23 cellular contexts compared by ENCODE assay signal in the genomic region with DNA sequence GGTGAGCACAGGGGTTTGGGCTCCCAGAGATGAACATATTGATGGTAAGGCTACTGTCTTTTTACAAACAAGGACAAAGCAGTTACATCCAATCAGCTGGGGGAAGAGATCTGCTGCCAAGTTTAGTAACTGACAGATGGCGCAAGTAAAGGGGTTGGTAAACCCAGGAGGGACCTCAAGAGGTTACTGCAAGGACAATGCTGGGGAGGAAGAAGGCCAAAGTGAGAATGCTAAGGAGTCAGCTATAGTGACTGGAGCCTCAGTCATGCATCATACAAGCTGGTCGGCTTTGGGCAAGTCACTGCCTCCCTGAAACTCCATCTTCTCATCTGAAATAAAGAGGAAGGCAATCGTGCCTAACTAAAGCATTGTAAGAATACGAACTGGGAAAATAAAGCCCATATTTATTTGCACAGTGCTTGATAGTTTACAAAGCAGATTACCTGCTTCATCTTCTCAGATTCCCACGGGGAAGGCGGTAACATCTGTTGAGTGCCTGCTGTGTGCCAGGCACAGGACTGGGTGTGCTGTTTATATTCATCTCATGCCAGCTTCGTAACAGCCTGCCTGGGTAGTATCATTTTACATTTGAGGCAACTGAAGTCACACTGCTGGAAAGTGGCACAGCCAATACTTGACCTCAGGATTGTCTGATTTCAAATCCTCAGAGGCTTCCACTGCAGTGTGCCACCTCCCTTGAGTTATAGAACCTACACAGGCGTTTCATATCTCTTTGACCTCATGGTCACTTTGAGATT.
DNase-seq lines count a peak whose midpoint lies in the region; ATAC-seq and TF ChIP-seq lines count a peak whose summit lies in the region.
"Had no signal": no experiment of that assay in that cellular context is flagged by ENCODE, and none has a peak within 500 bp of the region (broad histone marks: within the 10 kb centered on the region; RNA-seq: fewer than 3 reads in every experiment).

No MANE protein-coding gene starts in this region.

- peaks cover 14% of the 10 kb centered on the region in 2 donors for H3K4me1 ChIP-seq in gastrocnemius medialis
- no peaks in the 10 kb centered on the region for H3K4me1 ChIP-seq in tibial artery
- H3K4me1 ChIP-seq: A549, SJCRH30, tibial nerve had no signal

- H3K27me3 ChIP-seq in gastrocnemius medialis: no peaks in the 10 kb centered on the region
- H3K27me3 ChIP-seq in tibial artery: no peaks in the 10 kb centered on the region
- H3K27me3 ChIP-seq: tibial nerve had no signal

- H3K9me3 ChIP-seq in gastrocnemius medialis: no peaks in the 10 kb centered on the region
- H3K9me3 ChIP-seq in tibial artery: no peaks in the 10 kb centered on the region
- H3K9me3 ChIP-seq: A549, SJCRH30, tibial nerve had no signal

- H3K9me3 Mint-ChIP-seq in activated naive CD8-positive, alpha-beta T cell treated with anti-CD3 and anti-CD28 coated beads for 36 hours: no peaks in the 10 kb centered on the region
- H3K9me3 Mint-ChIP-seq: activated T-helper 1 cell treated with anti-CD3 and anti-CD28 coated beads, Interleukin-12 subunit alpha, Interleukin-12 subunit beta, Interleukin-2, Interleukin-4 antibody, amounts not matched to agents 30 ng/mL and 10 ng/mL and 1 ng/mL, durations not matched to agents 14 hours and 24 hours and 36 hours; H9; stimulated activated effector memory CD8-positive, alpha-beta T cell treated with anti-CD3 and anti-CD28 coated beads, Interleukin-12 subunit alpha, Interleukin-12 subunit beta, amount 100 ng/mL, for 72 hours had no signal

- peak overlapping the region; percentile 45 to 80 (median 74) for H3K27ac ChIP-seq in gastrocnemius medialis
- H3K27ac ChIP-seq in tibial artery: no peak overlapping the region
- H3K27ac ChIP-seq: A549, SJCRH30, tibial nerve had no signal

- H3K36me3 ChIP-seq in gastrocnemius medialis (no peaks in the 10 kb centered on the region), tibial artery (no peaks in the 10 kb centered on the region)
- H3K36me3 ChIP-seq: SJCRH30, tibial nerve had no signal

- H3K36me3 Mint-ChIP-seq in activated naive CD8-positive, alpha-beta T cell treated with anti-CD3 and anti-CD28 coated beads for 36 hours: no peaks in the 10 kb centered on the region
- H3K36me3 Mint-ChIP-seq: activated naive CD8-positive, alpha-beta T cell; CD4-positive, CD25-positive, alpha-beta regulatory T cell; stimulated activated effector memory CD8-positive, alpha-beta T cell treated with anti-CD3 and anti-CD28 coated beads, Interleukin-12 subunit alpha, Interleukin-12 subunit beta, amount 100 ng/mL, for 72 hours had no signal

- H3K27ac Mint-ChIP-seq in activated naive CD8-positive, alpha-beta T cell treated with anti-CD3 and anti-CD28 coated beads for 36 hours: no peak overlapping the region
- H3K27ac Mint-ChIP-seq: activated naive CD8-positive, alpha-beta T cell; activated T-helper 1 cell treated with anti-CD3 and anti-CD28 coated beads, Interleukin-12 subunit alpha, Interleukin-12 subunit beta, Interleukin-2, Interleukin-4 antibody, amounts not matched to agents 30 ng/mL and 10 ng/mL and 1 ng/mL, durations not matched to agents 14 hours and 24 hours and 36 hours; CD4-positive, CD25-positive, alpha-beta regulatory T cell; H9; stimulated activated effector memory CD8-positive, alpha-beta T cell treated with anti-CD3 and anti-CD28 coated beads, Interleukin-12 subunit alpha, Interleukin-12 subunit beta, amount 100 ng/mL, for 72 hours had no signal

- no peak for TF ChIP-seq CTCF in gastrocnemius medialis (IDR thresholded peaks at IDR 0.05 in 4 of 5, conservative IDR thresholded peaks at IDR 0.05 in 1 of 5)
- no peak for TF ChIP-seq CTCF in tibial artery (IDR thresholded peaks at IDR 0.05)

- ATAC-seq in gastrocnemius medialis: peak; percentile 95 to 100
- ATAC-seq: A549, left ventricle myocardium superior had no signal

- DNase-seq in NCI-H2196 (lab: John Stamatoyannopoulos, UW; ENCODE audit: unreplicated experiment): peak; percentile 5
- DNase-seq in NCI-H2196 treated with DMSO at 0.1 percent for 48 hours (lab: John Stamatoyannopoulos, UW; ENCODE audit: unreplicated experiment): no peak
- DNase-seq in NCI-H2081 treated with DMSO at 0.1 percent for 48 hours (lab: John Stamatoyannopoulos, UW): peak; percentile 29
- DNase-seq in NCI-H774 (lab: John Stamatoyannopoulos, UW): peak; percentile 31
- DNase-seq in gastrocnemius medialis: peak; percentile 72 to 76
- DNase-seq in activated naive CD8-positive, alpha-beta T cell treated with anti-CD3 and anti-CD28 coated beads for 36 hours: no peak
- no peak for DNase-seq in HUDEP-2 (lab: John Stamatoyannopoulos, UW; ENCODE audit: unreplicated experiment in 76 of 76)
- no peak for DNase-seq in tibial artery
- DNase-seq: CD4-positive, CD25-positive, alpha-beta regulatory T cell; EL; H9; head of caudate nucleus; KBM-7; left ventricle myocardium superior; OCI-M1; SJCRH30; stimulated activated CD4-positive, alpha-beta T cell treated with anti-CD3 and anti-CD28 coated beads, Interleukin-15, amount 100 ng/mL, for 24 hours; T-helper 2 cell had no signal

- no peaks in the 10 kb centered on the region for H3K4me1 Mint-ChIP-seq in activated naive CD8-positive, alpha-beta T cell treated with anti-CD3 and anti-CD28 coated beads for 36 hours
- H3K4me1 Mint-ChIP-seq: CD4-positive, CD25-positive, alpha-beta regulatory T cell; stimulated activated effector memory CD8-positive, alpha-beta T cell treated with anti-CD3 and anti-CD28 coated beads, Interleukin-12 subunit alpha, Interleukin-12 subunit beta, amount 100 ng/mL, for 72 hours had no signal

- in situ Hi-C loops in gastrocnemius medialis (cut with MboI; ENCODE audit: low sequenced_read_pairs in 4 of 4): no loop called here

- H3K4me3 Mint-ChIP-seq in activated naive CD8-positive, alpha-beta T cell treated with anti-CD3 and anti-CD28 coated beads for 36 hours: no peak overlapping the region
- H3K4me3 Mint-ChIP-seq: activated naive CD8-positive, alpha-beta T cell; activated T-helper 1 cell treated with anti-CD3 and anti-CD28 coated beads, Interleukin-12 subunit alpha, Interleukin-12 subunit beta, Interleukin-2, Interleukin-4 antibody, amounts not matched to agents 30 ng/mL and 10 ng/mL and 1 ng/mL, durations not matched to agents 14 hours and 24 hours and 36 hours; CD4-positive, CD25-positive, alpha-beta regulatory T cell; H9; stimulated activated effector memory CD8-positive, alpha-beta T cell treated with anti-CD3 and anti-CD28 coated beads, Interleukin-12 subunit alpha, Interleukin-12 subunit beta, amount 100 ng/mL, for 72 hours had no signal

- no peak overlapping the region for H3K4me3 ChIP-seq in gastrocnemius medialis
- no peak overlapping the region for H3K4me3 ChIP-seq in tibial artery
- H3K4me3 ChIP-seq: A549, SJCRH30, tibial nerve had no signal

- no peak for TF ChIP-seq POLR2A in gastrocnemius medialis (IDR thresholded peaks at IDR 0.05)

- H3K27me3 Mint-ChIP-seq in activated naive CD8-positive, alpha-beta T cell treated with anti-CD3 and anti-CD28 coated beads for 36 hours: peaks cover 10% of the 10 kb centered on the region

- intact Hi-C loops in gastrocnemius medialis (cut with DNase I; ENCODE audit: low total_unique reads): loop anchor here (5.0 to 10.0 kb wide), 2 partner anchors 90 to 637 kb away; no protein-coding TSS in a partner anchor
- intact Hi-C loops in tibial artery (cut with DNase I; ENCODE audit: low total_unique reads): no loop called here

Comparison
In these comparisons a context has a peak if more than half of its experiments do, and no peak if none do; other contexts are left out.
1. DNase-seq: peak in NCI-H2196 (single experiment), NCI-H2081 treated with DMSO at 0.1 percent for 48 hours (single experiment), NCI-H774 (single experiment) and gastrocnemius medialis (2 of 2); none in NCI-H2196 treated with DMSO at 0.1 percent for 48 hours (single experiment), activated naive CD8-positive, alpha-beta T cell treated with anti-CD3 and anti-CD28 coated beads for 36 hours (single experiment), HUDEP-2 (0 of 76) and tibial artery (0 of 2).
2. H3K27ac ChIP-seq: peak in gastrocnemius medialis (4 of 4); none in tibial artery (0 of 2).